ENCODE assay signal across 7 cellular contexts in genomic region chr17:46771601-46772012, GRCh38. TPM values are rescaled to one million over a fixed set of nuclear protein-coding genes. Genes with fewer than 3 reads are reported as not detected.
DNase-seq lines count a peak whose midpoint lies in the region; ATAC-seq and TF ChIP-seq lines count a peak whose summit lies in the region.

No MANE protein-coding gene starts in this region.

- H3K4me3 ChIP-seq in GM08714 (ENCODE audit: low read length) (peak overlapping the region; percentile 49; the same call in 1 of the 2 replicates), KMS-11 (IDR thresholded peaks at IDR 0.05; ENCODE audit: insufficient read depth, low read depth, low read length) (no peak overlapping the region), upper lobe of right lung (peak overlapping the region; percentile 57)

- peak overlapping the region; percentile 94 for H2AFZ ChIP-seq in KMS-11 (ENCODE audit: low read depth)

- DNase-seq in astrocyte of the hippocampus (ENCODE audit: low read depth, low spot score) (peak; percentile 71), kidney tubule cell (ENCODE audit: low spot score) (peak; percentile 44), upper lobe of right lung (no peak), medulla oblongata (ENCODE audit: extremely low spot score) (no peak)

- peak overlapping the region; percentile 64; the same call in 1 of the 2 replicates for H3K27ac ChIP-seq in KMS-11
- no peak overlapping the region for H3K27ac ChIP-seq in upper lobe of right lung

- H3K4me1 ChIP-seq in KMS-11 (ENCODE audit: low read depth, poor library complexity, severe bottlenecking): peaks cover 5% of the 10 kb centered on the region
- H3K4me1 ChIP-seq in upper lobe of right lung: peaks cover 7% of the 10 kb centered on the region

- H3K36me3 ChIP-seq in KMS-11 (ENCODE audit: insufficient read depth) (no peaks in the 10 kb centered on the region), upper lobe of right lung (no peaks in the 10 kb centered on the region)

- H3K79me2 ChIP-seq in KMS-11 (ENCODE audit: insufficient read depth, low read depth): no peaks in the 10 kb centered on the region

- intact Hi-C loops in upper lobe of right lung (cut with DNase I): no loop called here

- ATAC-seq in upper lobe of right lung (peak; percentile 52), HG02763 (IDR thresholded peaks at IDR 0.05; ENCODE audit: unreplicated experiment) (no peak)

- H3K27me3 ChIP-seq in KMS-11 (ENCODE audit: insufficient read depth, low read depth) (peaks cover 2% of the 10 kb centered on the region; the same call in 1 of the 2 replicates), upper lobe of right lung (peaks cover 8% of the 10 kb centered on the region)

- TF ChIP-seq CTCF in KMS-11 (conservative IDR thresholded peaks at IDR 0.05; ENCODE audit: low read depth, low read length): no peak
- TF ChIP-seq CTCF in upper lobe of right lung (IDR thresholded peaks at IDR 0.05): no peak

- H4K20me1 ChIP-seq in KMS-11 (ENCODE audit: insufficient read depth): no peaks in the 10 kb centered on the region

- no peak overlapping the region for H3K4me2 ChIP-seq in KMS-11

- no peaks in the 10 kb centered on the region for H3K9me3 ChIP-seq in upper lobe of right lung

- H3K9ac ChIP-seq in KMS-11: peak overlapping the region; percentile 73

RNA-seq across cellular contexts. Expression of gene WNT3, which starts 46.9 kb away (rescaled TPM):
- 3.3 TPM for total RNA-seq in upper lobe of right lung

Comparison
In these comparisons a context has a peak if more than half of its experiments do, and no peak if none do; other contexts are left out.
1. DNase-seq: peak in astrocyte of the hippocampus (single experiment) and kidney tubule cell (single experiment); none in upper lobe of right lung (single experiment) and medulla oblongata (single experiment).